ENCODE assay signal across 22 cellular contexts in the genomic region with DNA sequence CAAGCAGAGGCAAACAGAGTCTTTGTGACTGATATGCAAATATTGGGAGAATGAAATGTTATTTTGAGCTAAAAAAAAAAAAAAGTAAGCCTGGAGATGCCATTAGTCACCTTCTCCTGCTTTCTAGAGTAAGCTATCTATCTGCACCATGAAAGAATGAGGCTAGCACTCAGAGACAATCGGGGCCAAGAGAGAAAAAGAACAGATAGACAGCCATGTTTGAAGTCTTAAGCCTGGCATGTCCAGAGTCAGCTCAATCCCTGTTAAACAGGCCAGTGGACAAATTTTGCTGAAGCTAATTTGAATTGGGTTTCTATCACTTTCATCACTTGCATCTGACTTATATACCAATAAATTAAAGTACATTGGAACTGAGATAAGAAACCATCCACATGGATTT.
DNase-seq lines count a peak whose midpoint lies in the region; ATAC-seq and TF ChIP-seq lines count a peak whose summit lies in the region.
"Had no signal": no experiment of that assay in that cellular context is flagged by ENCODE, and none has a peak within 500 bp of the region (broad histone marks: within the 10 kb centered on the region; RNA-seq: fewer than 3 reads in every experiment).

No MANE protein-coding gene starts in this region.

- 13% methylated on average over 1 of the region's 1 CpG for WGBS in SK-N-SH (ENCODE audit: low lambda C conversion rate)
- WGBS in mesodermal cell (ENCODE audit: insufficient coverage in 2 of 2), 2 experiments = 100% methylated on average over 1 of the region's 1 CpG

- no peaks in the 10 kb centered on the region for H3K36me3 ChIP-seq in SK-N-SH (replicated peaks in 1 of 2; ENCODE audit: control insufficient read depth in 1 of 2, insufficient read depth in 2 of 2, low read length in 1 of 2)
- H3K36me3 ChIP-seq in brain microvascular endothelial cell (replicated peaks) = no peaks in the 10 kb centered on the region
- H3K36me3 ChIP-seq in mesodermal cell (ENCODE audit: control insufficient read depth, insufficient read depth, low read length) = no peaks in the 10 kb centered on the region
- peaks cover 0 to 4% (median 0%) of the 10 kb centered on the region in 5 donors for H3K36me3 ChIP-seq in subcutaneous abdominal adipose tissue (ENCODE audit: control insufficient read depth in 5 of 5, insufficient read depth in 5 of 5, low read length in 5 of 5)
- H3K36me3 ChIP-seq: colonic mucosa, MG63 had no signal

- TF ChIP-seq CTCF in SK-N-SH (IDR thresholded peaks at IDR 0.05) (no peak), brain microvascular endothelial cell (IDR thresholded peaks at IDR 0.05; ENCODE audit: low read depth, low read length, missing control alignments) (no peak)

- no peaks in the 10 kb centered on the region for H3K79me2 ChIP-seq in SK-N-SH (ENCODE audit: insufficient read depth)

- TF ChIP-seq EP300 in SK-N-SH (IDR thresholded peaks at IDR 0.05; ENCODE audit: borderline replicate concordance in 1 of 2, low read depth in 1 of 2, low read length in 1 of 2) = no peak

- H3K27ac ChIP-seq in SK-N-SH (ENCODE audit: low read depth in 2 of 2, low read length in 1 of 2) = no peak overlapping the region
- peak overlapping the region; percentile 54 for H3K27ac ChIP-seq in brain microvascular endothelial cell
- peak overlapping the region; percentile 31 for H3K27ac ChIP-seq in mesodermal cell (ENCODE audit: low read depth, low read length, severe bottlenecking)
- peak overlapping the region; percentile 80 for H3K27ac ChIP-seq in subcutaneous abdominal adipose tissue (ENCODE audit: low read depth, low read length)
- H3K27ac ChIP-seq: C4-2B, colonic mucosa, epithelial cell of prostate, PC-9, testis had no signal

- in situ Hi-C loops in brain microvascular endothelial cell (cut with HindIII; ENCODE audit: low pct_ligation_motif_present, low sequenced_read_pairs) = no loop called here

- POLR2A ChIA-PET in SK-N-SH (lab: Yijun Ruan, JAX) = no interaction called here

- H3K4me1 ChIP-seq in SK-N-SH (ENCODE audit: control insufficient read depth in 1 of 2, insufficient read depth in 2 of 2, low read depth in 1 of 2, low read length in 1 of 2) (no peaks in the 10 kb centered on the region; a peak in 1 of 4 replicates), mesodermal cell (ENCODE audit: control insufficient read depth, insufficient read depth, low read length, poor library complexity, severe bottlenecking) (peaks cover 4% of the 10 kb centered on the region), subcutaneous abdominal adipose tissue (ENCODE audit: control insufficient read depth in 5 of 5, insufficient read depth in 5 of 5, low read length in 5 of 5) (peaks cover 4 to 26% (median 10%) of the 10 kb centered on the region in 5 donors)
- H3K4me1 ChIP-seq: Caco-2, colonic mucosa, testis had no signal

- CTCF ChIA-PET in SK-N-SH (lab: Yijun Ruan, JAX) = interaction anchor here (1.0 to 1.6 kb wide), 2 partner anchors 11 to 78 kb away, joined by 3 to 5 read pairs; no protein-coding TSS in a partner anchor

- DNase-seq in SK-N-SH = no peak
- DNase-seq in brain microvascular endothelial cell = no peak
- no peak for DNase-seq in sciatic nerve (ENCODE audit: low spot score)
- DNase-seq in SW480 (ENCODE audit: low spot score) = no peak
- DNase-seq: activated CD4-positive, alpha-beta T cell treated with anti-CD3 and anti-CD28 coated beads for 1 hour; activated CD8-positive, alpha-beta memory T cell treated with anti-CD3 and anti-CD28 coated beads, Interleukin-2, amount 50 U/mL, for 4 hours; effector CD4-positive, alpha-beta T cell; GOT3; Right ventricle myocardium superior; stimulated activated naive CD4-positive, alpha-beta T cell treated with Interleukin-2 at 50 U/mL for 16 hours had no signal

- peak; percentile 68 for ATAC-seq in SK-N-SH treated with all-trans-retinoic acid at 6 μM for 48 hours
- no peak for ATAC-seq in GM18858 (IDR thresholded peaks at IDR 0.05; ENCODE audit: unreplicated experiment)
- ATAC-seq in sciatic nerve = no peak
- ATAC-seq: naive thymus-derived CD8-positive, alpha-beta T cell had no signal

- TF ChIP-seq RAD21 in SK-N-SH (IDR thresholded peaks at IDR 0.05; ENCODE audit: low read length) = no peak

- H3K9me2 ChIP-seq in SK-N-SH = no peaks in the 10 kb centered on the region

- H4K20me1 ChIP-seq in SK-N-SH (ENCODE audit: insufficient read depth) = no peaks in the 10 kb centered on the region

- H3K9ac ChIP-seq in SK-N-SH (no peak overlapping the region), subcutaneous abdominal adipose tissue (ENCODE audit: low read length in 5 of 5) (no peak overlapping the region)

- no peaks in the 10 kb centered on the region for H3F3A ChIP-seq in SK-N-SH (replicated peaks; ENCODE audit: insufficient read depth)

- no peak overlapping the region for H3K4me2 ChIP-seq in SK-N-SH
- H3K4me2 ChIP-seq: PC-9 had no signal

- H2AFZ ChIP-seq in SK-N-SH (ENCODE audit: low read depth) = no peak overlapping the region
- H2AFZ ChIP-seq: PC-9 had no signal

- H3K27me3 ChIP-seq in SK-N-SH (ENCODE audit: insufficient read depth) (no peaks in the 10 kb centered on the region), brain microvascular endothelial cell (replicated peaks) (no peaks in the 10 kb centered on the region), subcutaneous abdominal adipose tissue (ENCODE audit: control insufficient read depth in 5 of 5, insufficient read depth in 4 of 5, low read length in 5 of 5) (no peaks in the 10 kb centered on the region)
- H3K27me3 ChIP-seq: colonic mucosa, MG63, testis had no signal

- H3K9me3 ChIP-seq in SK-N-SH = no peaks in the 10 kb centered on the region
- H3K9me3 ChIP-seq in mesodermal cell (ENCODE audit: control insufficient read depth, low read length) = no peaks in the 10 kb centered on the region
- peaks cover 0 to 3% (median 0%) of the 10 kb centered on the region in 5 donors for H3K9me3 ChIP-seq in subcutaneous abdominal adipose tissue (ENCODE audit: control insufficient read depth in 5 of 5, low read length in 5 of 5)
- H3K9me3 ChIP-seq: Caco-2, colonic mucosa, MG63, testis had no signal

- intact Hi-C loops in sciatic nerve (cut with DNase I) = no loop called here

- no peak overlapping the region for H3K4me3 ChIP-seq in SK-N-SH (ENCODE audit: low read depth in 2 of 2, low read length in 1 of 2)
- H3K4me3 ChIP-seq in brain microvascular endothelial cell (ENCODE audit: low read depth, low read length) = no peak overlapping the region
- H3K4me3 ChIP-seq in mesodermal cell (ENCODE audit: extremely low read depth, insufficient read depth, low read length, poor library complexity, severe bottlenecking) = no peak overlapping the region
- peak overlapping the region in 1 of 5 donors; percentile 17 for H3K4me3 ChIP-seq in subcutaneous abdominal adipose tissue (ENCODE audit: low read depth in 1 of 5, low read length in 5 of 5)
- H3K4me3 ChIP-seq: colonic mucosa, MG63, PC-9, testis had no signal

TF ChIP-seq in SK-N-SH treated with all-trans-retinoic acid at 6 μM for 48 hours, 23 proteins besides CTCF, POLR2A, EP300 and RAD21 (continues in another document):
- TF ChIP-seq BACH2 (CRISPR knock-in tag; IDR thresholded peaks at IDR 0.05; ENCODE audit: borderline replicate concordance) = no peak
- TF ChIP-seq SNAI2 (CRISPR knock-in tag; IDR thresholded peaks at IDR 0.05) = no peak
- TF ChIP-seq OSR1 (CRISPR knock-in tag; IDR thresholded peaks at IDR 0.05) = no peak
- TF ChIP-seq ZC3H10 (CRISPR knock-in tag; IDR thresholded peaks at IDR 0.05) = no peak
- TF ChIP-seq, protein P1, sequence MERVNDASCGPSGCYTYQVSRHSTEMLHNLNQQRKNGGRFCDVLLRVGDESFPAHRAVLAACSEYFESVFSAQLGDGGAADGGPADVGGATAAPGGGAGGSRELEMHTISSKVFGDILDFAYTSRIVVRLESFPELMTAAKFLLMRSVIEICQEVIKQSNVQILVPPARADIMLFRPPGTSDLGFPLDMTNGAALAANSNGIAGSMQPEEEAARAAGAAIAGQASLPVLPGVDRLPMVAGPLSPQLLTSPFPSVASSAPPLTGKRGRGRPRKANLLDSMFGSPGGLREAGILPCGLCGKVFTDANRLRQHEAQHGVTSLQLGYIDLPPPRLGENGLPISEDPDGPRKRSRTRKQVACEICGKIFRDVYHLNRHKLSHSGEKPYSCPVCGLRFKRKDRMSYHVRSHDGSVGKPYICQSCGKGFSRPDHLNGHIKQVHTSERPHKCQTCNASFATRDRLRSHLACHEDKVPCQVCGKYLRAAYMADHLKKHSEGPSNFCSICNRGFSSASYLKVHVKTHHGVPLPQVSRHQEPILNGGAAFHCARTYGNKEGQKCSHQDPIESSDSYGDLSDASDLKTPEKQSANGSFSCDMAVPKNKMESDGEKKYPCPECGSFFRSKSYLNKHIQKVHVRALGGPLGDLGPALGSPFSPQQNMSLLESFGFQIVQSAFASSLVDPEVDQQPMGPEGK (CRISPR knock-in tag; IDR thresholded peaks at IDR 0.05; ENCODE audit: borderline replicate concordance) = no peak

TF ChIP-seq in SK-N-SH, 30 proteins besides CTCF, POLR2A, EP300 and RAD21 (continues in another document):
- TF ChIP-seq JUND (IDR thresholded peaks at IDR 0.05) (no peak), TCF12 (IDR thresholded peaks at IDR 0.05) (no peak)
- TF ChIP-seq, protein P2, sequence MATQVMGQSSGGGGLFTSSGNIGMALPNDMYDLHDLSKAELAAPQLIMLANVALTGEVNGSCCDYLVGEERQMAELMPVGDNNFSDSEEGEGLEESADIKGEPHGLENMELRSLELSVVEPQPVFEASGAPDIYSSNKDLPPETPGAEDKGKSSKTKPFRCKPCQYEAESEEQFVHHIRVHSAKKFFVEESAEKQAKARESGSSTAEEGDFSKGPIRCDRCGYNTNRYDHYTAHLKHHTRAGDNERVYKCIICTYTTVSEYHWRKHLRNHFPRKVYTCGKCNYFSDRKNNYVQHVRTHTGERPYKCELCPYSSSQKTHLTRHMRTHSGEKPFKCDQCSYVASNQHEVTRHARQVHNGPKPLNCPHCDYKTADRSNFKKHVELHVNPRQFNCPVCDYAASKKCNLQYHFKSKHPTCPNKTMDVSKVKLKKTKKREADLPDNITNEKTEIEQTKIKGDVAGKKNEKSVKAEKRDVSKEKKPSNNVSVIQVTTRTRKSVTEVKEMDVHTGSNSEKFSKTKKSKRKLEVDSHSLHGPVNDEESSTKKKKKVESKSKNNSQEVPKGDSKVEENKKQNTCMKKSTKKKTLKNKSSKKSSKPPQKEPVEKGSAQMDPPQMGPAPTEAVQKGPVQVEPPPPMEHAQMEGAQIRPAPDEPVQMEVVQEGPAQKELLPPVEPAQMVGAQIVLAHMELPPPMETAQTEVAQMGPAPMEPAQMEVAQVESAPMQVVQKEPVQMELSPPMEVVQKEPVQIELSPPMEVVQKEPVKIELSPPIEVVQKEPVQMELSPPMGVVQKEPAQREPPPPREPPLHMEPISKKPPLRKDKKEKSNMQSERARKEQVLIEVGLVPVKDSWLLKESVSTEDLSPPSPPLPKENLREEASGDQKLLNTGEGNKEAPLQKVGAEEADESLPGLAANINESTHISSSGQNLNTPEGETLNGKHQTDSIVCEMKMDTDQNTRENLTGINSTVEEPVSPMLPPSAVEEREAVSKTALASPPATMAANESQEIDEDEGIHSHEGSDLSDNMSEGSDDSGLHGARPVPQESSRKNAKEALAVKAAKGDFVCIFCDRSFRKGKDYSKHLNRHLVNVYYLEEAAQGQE (IDR thresholded peaks at IDR 0.05; ENCODE audit: low read depth, low read length) = no peak

Comparison
In these comparisons a context has a peak if more than half of its experiments do, and no peak if none do; other contexts are left out.
1. H3K27ac ChIP-seq: peak in brain microvascular endothelial cell (single experiment), mesodermal cell (single experiment) and subcutaneous abdominal adipose tissue (single experiment); none in SK-N-SH (0 of 2).